In the genomic region with DNA sequence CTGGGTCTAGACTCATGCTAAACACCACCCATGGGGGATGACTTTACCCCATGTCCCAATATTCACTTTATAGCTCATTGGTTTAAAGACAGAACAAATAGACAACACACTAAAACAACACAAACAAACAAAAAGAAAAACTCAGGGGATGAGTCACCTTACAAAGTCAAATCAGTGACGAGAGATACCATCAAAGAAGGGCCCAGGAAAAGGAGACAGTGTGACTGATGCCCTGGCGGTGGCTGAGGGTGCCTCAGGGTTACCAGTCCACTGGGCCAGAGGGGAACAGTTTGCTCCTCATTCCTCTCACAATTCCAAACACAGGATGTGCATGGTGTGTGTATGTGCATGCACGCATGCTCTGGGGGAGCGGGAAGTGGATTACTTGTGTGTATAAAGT, we compare ENCODE assay signal across 27 cellular contexts.
"Had no signal": no experiment of that assay in that cellular context is flagged by ENCODE, and none has a peak within 500 bp of the region (broad histone marks: within the 10 kb centered on the region; RNA-seq: fewer than 3 reads in every experiment).

No MANE protein-coding gene starts in this region.

- ATAC-seq: mucosa of descending colon; natural killer cell treated with Interleukin-12 subunit alpha and Interleukin-12 subunit beta and Interleukin-15 and Interleukin-18, amount 100 ng/mL, for 72 hours; pancreas; right lobe of liver had no signal

- H3K4me1 ChIP-seq: colonic mucosa, esophagus muscularis mucosa, pancreas, right lobe of liver, stomach, tibial artery, upper lobe of left lung had no signal

- H3K36me3 Mint-ChIP-seq: immature natural killer cell; mesothelial cell of epicardium; natural killer cell treated with Interleukin-12 subunit alpha and Interleukin-12 subunit beta and Interleukin-15 and Interleukin-18, amount 100 ng/mL, for 72 hours had no signal

- H3K27ac Mint-ChIP-seq: dendritic cell treated with granulocyte-macrophage colony-stimulating factor and Interleukin-4, amounts not matched to agents 40 ng/mL and 50 ng/mL, for 4 days; endodermal cell; immature natural killer cell; mesothelial cell of epicardium; natural killer cell treated with Interleukin-12 subunit alpha and Interleukin-12 subunit beta and Interleukin-15 and Interleukin-18, amount 100 ng/mL, for 72 hours had no signal

- H3K27ac ChIP-seq: colonic mucosa, esophagus muscularis mucosa, neutrophil, pancreas, right lobe of liver, stomach, tibial artery, upper lobe of left lung had no signal

- H3K9me3 ChIP-seq: colonic mucosa, esophagus muscularis mucosa, mucosa of descending colon, neutrophil, pancreas, right lobe of liver, stomach, tibial artery, upper lobe of left lung had no signal

- H3K4me3 Mint-ChIP-seq: dendritic cell treated with granulocyte-macrophage colony-stimulating factor and Interleukin-4, amounts not matched to agents 40 ng/mL and 50 ng/mL, for 4 days; endodermal cell; immature natural killer cell; mesothelial cell of epicardium; natural killer cell treated with Interleukin-12 subunit alpha and Interleukin-12 subunit beta and Interleukin-15 and Interleukin-18, amount 100 ng/mL, for 72 hours; neural crest cell had no signal

- H3K9me3 Mint-ChIP-seq: endodermal cell; immature natural killer cell; natural killer cell treated with Interleukin-12 subunit alpha and Interleukin-12 subunit beta and Interleukin-15 and Interleukin-18, amount 100 ng/mL, for 72 hours had no signal

- H3K27me3 ChIP-seq: colonic mucosa, pancreas, right lobe of liver, upper lobe of left lung had no signal

- DNase-seq: colonic mucosa; effector CD8-positive, alpha-beta T cell; endodermal cell; foreskin melanocyte; hypothalamus; immature natural killer cell; mesenchymal stem cell; mucosa of descending colon; naive B cell; pancreas; right lobe of liver; small intestine; stimulated activated CD4-positive, alpha-beta T cell treated with anti-CD3 and anti-CD28 coated beads, Interleukin-1b, Interleukin-23, amount 100 ng/mL, for 48 hours; stimulated activated CD4-positive, alpha-beta T cell treated with anti-CD3 and anti-CD28 coated beads, Interleukin-4, amount 100 ng/mL, for 1 hour; stimulated activated CD8-positive, alpha-beta memory T cell treated with anti-CD3 and anti-CD28 coated beads, Interleukin-4, amount 100 ng/mL, for 48 hours; stimulated activated naive CD4-positive, alpha-beta T cell treated with Interleukin-2 at 50 U/mL for 16 hours; stomach; tibial artery; upper lobe of left lung had no signal

- H3K4me1 Mint-ChIP-seq: immature natural killer cell, mesothelial cell of epicardium, naive B cell, neural crest cell had no signal

- FAIRE-seq: keratinocyte, pancreas, small intestine, urothelium cell line had no signal

- H3K4me3 ChIP-seq: colonic mucosa, esophagus muscularis mucosa, mucosa of descending colon, pancreas, right lobe of liver, stomach, tibial artery, upper lobe of left lung had no signal

- H3K36me3 ChIP-seq: colonic mucosa, esophagus muscularis mucosa, neutrophil, pancreas, right lobe of liver, stomach, tibial artery, upper lobe of left lung had no signal
